27 cellular contexts compared by ENCODE assay signal in the genomic region with DNA sequence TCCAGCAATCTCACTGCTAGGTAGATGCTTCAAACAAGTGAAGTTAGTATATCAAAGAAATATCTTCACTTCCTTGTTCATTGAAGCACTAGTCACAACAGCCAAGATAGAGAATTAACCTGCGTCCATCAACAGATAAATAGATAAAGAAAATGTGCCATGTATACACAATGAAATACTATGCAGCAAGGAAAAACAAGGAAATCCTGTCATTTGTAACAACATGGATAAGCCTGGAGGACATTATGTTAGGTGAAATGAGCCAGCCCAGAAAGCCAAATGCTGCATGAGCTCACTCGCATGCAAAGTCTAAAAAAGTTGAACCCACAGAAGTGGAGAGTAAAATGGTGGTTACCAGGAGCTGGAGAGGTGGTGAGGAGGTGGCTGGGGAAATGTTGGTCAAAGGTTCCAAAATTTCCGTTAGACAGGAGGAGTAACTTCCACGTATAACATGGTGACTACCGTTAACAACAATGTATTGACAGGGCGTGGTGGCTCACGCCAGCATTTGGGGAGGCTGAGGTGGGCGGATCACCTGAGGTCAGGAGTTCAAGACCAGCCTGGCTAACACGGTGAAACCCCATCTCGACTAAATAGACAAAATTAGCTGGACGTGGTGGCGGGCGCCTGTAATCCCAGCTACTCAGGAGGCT.
"Had no signal": no experiment of that assay in that cellular context is flagged by ENCODE, and none has a peak within 500 bp of the region (broad histone marks: within the 10 kb centered on the region; RNA-seq: fewer than 3 reads in every experiment).

No MANE protein-coding gene starts in this region.

- H3K27ac ChIP-seq: colonic mucosa, epithelial cell of prostate, gastrocnemius medialis, neutrophil, pancreas, stomach, thyroid gland had no signal

- H3K27me3 ChIP-seq: colonic mucosa, pancreas, stomach, thyroid gland had no signal

- H3K4me3 ChIP-seq: colonic mucosa, gastrocnemius medialis, mucosa of descending colon, pancreas, smooth muscle cell, stomach, thyroid gland had no signal

- H3K4me1 ChIP-seq: colonic mucosa, gastrocnemius medialis, pancreas, stomach, thyroid gland had no signal

- ATAC-seq: esophagus mucosa; gastrocnemius medialis; left lobe of liver; mucosa of descending colon; natural killer cell treated with Interleukin-12 subunit alpha and Interleukin-12 subunit beta and Interleukin-15 and Interleukin-18, amount 100 ng/mL, for 72 hours; pancreas; sciatic nerve; stimulated activated effector memory CD8-positive, alpha-beta T cell treated with anti-CD3 and anti-CD28 coated beads, Interleukin-12 subunit alpha, Interleukin-12 subunit beta, amount 100 ng/mL, for 72 hours had no signal

- H3K36me3 ChIP-seq: colonic mucosa, gastrocnemius medialis, neutrophil, pancreas, stomach, thyroid gland had no signal

- H3K4me2 ChIP-seq: smooth muscle cell had no signal

- H3K9me3 Mint-ChIP-seq: dendritic cell treated with granulocyte-macrophage colony-stimulating factor and Interleukin-4, amounts not matched to agents 40 ng/mL and 50 ng/mL, for 4 days; endodermal cell; mesothelial cell of epicardium; natural killer cell treated with Interleukin-12 subunit alpha and Interleukin-12 subunit beta and Interleukin-15 and Interleukin-18, amount 100 ng/mL, for 72 hours; neural crest cell; stimulated activated effector memory CD8-positive, alpha-beta T cell treated with anti-CD3 and anti-CD28 coated beads, Interleukin-12 subunit alpha, Interleukin-12 subunit beta, amount 100 ng/mL, for 72 hours; type B pancreatic cell had no signal

- H3K4me3 Mint-ChIP-seq: dendritic cell treated with granulocyte-macrophage colony-stimulating factor and Interleukin-4, amounts not matched to agents 40 ng/mL and 50 ng/mL, for 4 days; endodermal cell; mesothelial cell of epicardium; naive B cell; natural killer cell treated with Interleukin-12 subunit alpha and Interleukin-12 subunit beta and Interleukin-15 and Interleukin-18, amount 100 ng/mL, for 72 hours; neural crest cell; stimulated activated effector memory CD8-positive, alpha-beta T cell treated with anti-CD3 and anti-CD28 coated beads, Interleukin-12 subunit alpha, Interleukin-12 subunit beta, amount 100 ng/mL, for 72 hours; type B pancreatic cell had no signal

- FAIRE-seq: keratinocyte, pancreas had no signal

- H3K36me3 Mint-ChIP-seq: mesothelial cell of epicardium; naive B cell; natural killer cell treated with Interleukin-12 subunit alpha and Interleukin-12 subunit beta and Interleukin-15 and Interleukin-18, amount 100 ng/mL, for 72 hours; stimulated activated effector memory CD8-positive, alpha-beta T cell treated with anti-CD3 and anti-CD28 coated beads, Interleukin-12 subunit alpha, Interleukin-12 subunit beta, amount 100 ng/mL, for 72 hours; type B pancreatic cell had no signal

- H3K9me3 ChIP-seq: colonic mucosa, gastrocnemius medialis, mucosa of descending colon, neutrophil, pancreas, stomach, thyroid gland had no signal

- H3K27ac Mint-ChIP-seq: dendritic cell treated with granulocyte-macrophage colony-stimulating factor and Interleukin-4, amounts not matched to agents 40 ng/mL and 50 ng/mL, for 4 days; endodermal cell; mesothelial cell of epicardium; natural killer cell treated with Interleukin-12 subunit alpha and Interleukin-12 subunit beta and Interleukin-15 and Interleukin-18, amount 100 ng/mL, for 72 hours; stimulated activated effector memory CD8-positive, alpha-beta T cell treated with anti-CD3 and anti-CD28 coated beads, Interleukin-12 subunit alpha, Interleukin-12 subunit beta, amount 100 ng/mL, for 72 hours; type B pancreatic cell had no signal

- H3K4me1 Mint-ChIP-seq: endodermal cell; mesothelial cell of epicardium; naive B cell; neural crest cell; stimulated activated effector memory CD8-positive, alpha-beta T cell treated with anti-CD3 and anti-CD28 coated beads, Interleukin-12 subunit alpha, Interleukin-12 subunit beta, amount 100 ng/mL, for 72 hours had no signal

- DNase-seq: colonic mucosa; effector CD8-positive, alpha-beta T cell; endodermal cell; foreskin fibroblast; mesenchymal stem cell; mucosa of descending colon; naive B cell; pancreas; stimulated activated CD4-positive, alpha-beta T cell treated with anti-CD3 and anti-CD28 coated beads, Interleukin-2, amount 100 ng/mL, for 24 hours; stimulated activated CD4-positive, alpha-beta T cell treated with anti-CD3 and anti-CD28 coated beads, Interleukin-4, amount 100 ng/mL, for 24 hours; stimulated activated naive CD4-positive, alpha-beta T cell treated with Interleukin-2 at 50 U/mL for 16 hours; stomach; thyroid gland had no signal
